ENCODE assay signal across 1 cellular context in the genomic region with DNA sequence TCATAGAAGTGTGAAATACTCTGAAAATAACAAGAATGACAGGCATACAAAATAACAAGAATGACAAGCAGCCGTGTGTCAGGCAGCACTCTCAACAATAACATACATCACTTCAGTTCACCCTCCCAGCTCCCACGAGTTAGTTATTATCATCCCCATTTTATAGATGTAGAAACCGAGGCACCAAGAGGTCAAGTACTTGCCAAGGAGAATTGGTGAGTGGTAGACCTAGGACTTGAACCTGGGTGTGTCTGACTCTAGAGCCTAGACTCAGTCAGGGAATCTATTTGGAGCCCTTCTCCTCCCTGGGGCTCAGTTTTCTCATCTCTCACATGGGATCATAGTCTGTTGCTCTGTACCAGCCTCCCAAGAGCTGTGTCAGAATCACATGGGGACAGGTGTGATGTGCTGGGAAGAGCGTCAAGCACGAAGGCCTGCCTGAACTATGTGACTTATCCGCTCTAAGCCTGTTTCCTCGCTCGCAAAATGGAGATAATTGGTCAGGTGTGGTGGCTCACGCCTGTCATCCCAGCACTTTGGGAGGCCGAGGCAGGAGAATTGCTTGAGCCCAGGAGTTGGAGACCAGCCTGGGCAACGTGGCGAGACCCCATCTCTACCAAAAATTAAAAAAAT.
TF ChIP-seq lines count a peak whose summit lies in the region.

No MANE protein-coding gene starts in this region.

TF ChIP-seq in HCT116, 20 proteins besides CTCF, POLR2A, EP300 and RAD21:
- TF ChIP-seq, protein P1, sequence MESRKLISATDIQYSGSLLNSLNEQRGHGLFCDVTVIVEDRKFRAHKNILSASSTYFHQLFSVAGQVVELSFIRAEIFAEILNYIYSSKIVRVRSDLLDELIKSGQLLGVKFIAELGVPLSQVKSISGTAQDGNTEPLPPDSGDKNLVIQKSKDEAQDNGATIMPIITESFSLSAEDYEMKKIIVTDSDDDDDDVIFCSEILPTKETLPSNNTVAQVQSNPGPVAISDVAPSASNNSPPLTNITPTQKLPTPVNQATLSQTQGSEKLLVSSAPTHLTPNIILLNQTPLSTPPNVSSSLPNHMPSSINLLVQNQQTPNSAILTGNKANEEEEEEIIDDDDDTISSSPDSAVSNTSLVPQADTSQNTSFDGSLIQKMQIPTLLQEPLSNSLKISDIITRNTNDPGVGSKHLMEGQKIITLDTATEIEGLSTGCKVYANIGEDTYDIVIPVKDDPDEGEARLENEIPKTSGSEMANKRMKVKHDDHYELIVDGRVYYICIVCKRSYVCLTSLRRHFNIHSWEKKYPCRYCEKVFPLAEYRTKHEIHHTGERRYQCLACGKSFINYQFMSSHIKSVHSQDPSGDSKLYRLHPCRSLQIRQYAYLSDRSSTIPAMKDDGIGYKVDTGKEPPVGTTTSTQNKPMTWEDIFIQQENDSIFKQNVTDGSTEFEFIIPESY (IDR thresholded peaks at IDR 0.05; ENCODE audit: extremely low read depth, insufficient replicate concordance, low read length) = no peak
- TF ChIP-seq SP1 (IDR thresholded peaks at IDR 0.05; ENCODE audit: low read depth) (no peak; the same call in 1 of the 2 replicates), CBX3 (IDR thresholded peaks at IDR 0.05; ENCODE audit: low read depth) (no peak; the same call in 1 of the 2 replicates), EZH2 (IDR thresholded peaks at IDR 0.05) (no peak), ZNF274 (IDR thresholded peaks at IDR 0.05; ENCODE audit: low read depth, low read length) (no peak), ELF1 (IDR thresholded peaks at IDR 0.05; ENCODE audit: borderline replicate concordance, low read depth) (no peak), POLR2AphosphoS5 (IDR thresholded peaks at IDR 0.05; ENCODE audit: low read depth, low read length) (no peak), FOSL1 (IDR thresholded peaks at IDR 0.05; ENCODE audit: low read depth) (no peak), YY1 (IDR thresholded peaks at IDR 0.05; ENCODE audit: extremely low read depth, insufficient replicate concordance, low read depth, low read length) (no peak), CEBPB (IDR thresholded peaks at IDR 0.05; ENCODE audit: low read depth) (no peak), TCF7L2 (IDR thresholded peaks at IDR 0.05; ENCODE audit: borderline replicate concordance, extremely low read depth, insufficient read depth, insufficient read length) (no peak)
- TF ChIP-seq, protein P2, sequence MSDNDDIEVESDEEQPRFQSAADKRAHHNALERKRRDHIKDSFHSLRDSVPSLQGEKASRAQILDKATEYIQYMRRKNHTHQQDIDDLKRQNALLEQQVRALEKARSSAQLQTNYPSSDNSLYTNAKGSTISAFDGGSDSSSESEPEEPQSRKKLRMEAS (IDR thresholded peaks at IDR 0.05) = no peak
- TF ChIP-seq, protein P3, sequence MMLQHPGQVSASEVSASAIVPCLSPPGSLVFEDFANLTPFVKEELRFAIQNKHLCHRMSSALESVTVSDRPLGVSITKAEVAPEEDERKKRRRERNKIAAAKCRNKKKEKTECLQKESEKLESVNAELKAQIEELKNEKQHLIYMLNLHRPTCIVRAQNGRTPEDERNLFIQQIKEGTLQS (IDR thresholded peaks at IDR 0.05) = no peak
